ENCODE assay signal across 12 cellular contexts in the genomic region with DNA sequence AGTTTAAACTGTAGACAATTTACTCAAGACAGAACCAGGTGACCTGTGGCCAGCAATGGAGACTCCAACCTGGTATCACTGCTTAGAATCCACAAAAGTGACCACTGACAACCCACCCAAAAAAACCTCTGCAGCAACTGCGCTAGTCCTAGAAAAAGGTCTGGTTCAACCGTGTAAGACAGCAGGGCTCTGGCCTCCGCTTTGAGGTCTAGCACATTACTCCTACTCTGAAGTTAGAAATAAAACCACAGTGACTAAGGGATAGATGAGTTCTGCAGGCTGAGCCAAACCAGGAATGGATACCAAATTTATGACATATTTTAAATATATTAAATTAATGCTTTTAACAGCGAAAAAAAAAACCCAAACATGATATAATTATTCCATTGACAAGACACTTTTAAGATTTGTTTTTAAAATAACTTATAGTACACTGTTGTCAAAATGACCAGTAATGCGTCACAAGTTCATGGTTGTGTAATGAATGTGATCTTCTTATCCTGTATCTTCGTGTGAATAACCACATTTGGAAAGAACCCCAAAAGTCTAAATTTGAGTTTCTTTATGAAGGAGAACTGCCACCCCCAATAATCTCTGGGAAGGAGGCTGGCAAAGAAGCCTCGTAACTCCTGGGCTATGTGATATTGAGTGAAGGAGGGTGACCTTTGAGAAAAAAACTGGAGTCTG.
DNase-seq lines count a peak whose midpoint lies in the region; ATAC-seq and TF ChIP-seq lines count a peak whose summit lies in the region.
"Had no signal": no experiment of that assay in that cellular context is flagged by ENCODE, and none has a peak within 500 bp of the region (broad histone marks: within the 10 kb centered on the region; RNA-seq: fewer than 3 reads in every experiment).

No MANE protein-coding gene starts in this region.

- intact Hi-C loops in left colon (cut with DNase I, micrococcal nuclease): no loop called here

- TF ChIP-seq CTCF in nephron (IDR thresholded peaks at IDR 0.05; ENCODE audit: unreplicated experiment in 3 of 3): no peak

- ATAC-seq in GM19351 (IDR thresholded peaks at IDR 0.05; ENCODE audit: unreplicated experiment): no peak
- ATAC-seq in activated CD8-positive, alpha-beta T cell treated with anti-CD3 and anti-CD28 coated beads, Interleukin-2, amount 10 ng/mL, durations not matched to agents 7 days and 5 days: no peak
- no peak for ATAC-seq in HG02571 (IDR thresholded peaks at IDR 0.05; ENCODE audit: unreplicated experiment)
- ATAC-seq in left colon: no peak

- H3K27me3 Mint-ChIP-seq in nephron (ENCODE audit: low read depth): peaks cover 6% of the 10 kb centered on the region
- H3K27me3 Mint-ChIP-seq in activated CD8-positive, alpha-beta T cell treated with anti-CD3 and anti-CD28 coated beads, Interleukin-2, amount 10 ng/mL, durations not matched to agents 7 days and 5 days (ENCODE audit: low read depth): peaks cover 21% of the 10 kb centered on the region

- H3K4me3 Mint-ChIP-seq in nephron: no peak overlapping the region
- H3K4me3 Mint-ChIP-seq in activated CD8-positive, alpha-beta T cell treated with anti-CD3 and anti-CD28 coated beads, Interleukin-2, amount 10 ng/mL, durations not matched to agents 7 days and 5 days: no peak overlapping the region

- H3K36me3 Mint-ChIP-seq in nephron (ENCODE audit: low read depth): no peaks in the 10 kb centered on the region
- H3K36me3 Mint-ChIP-seq in activated CD8-positive, alpha-beta T cell treated with anti-CD3 and anti-CD28 coated beads, Interleukin-2, amount 10 ng/mL, durations not matched to agents 7 days and 5 days (ENCODE audit: low read depth): no peaks in the 10 kb centered on the region

- CTCF ChIA-PET in activated CD8-positive, alpha-beta T cell treated with anti-CD3 and anti-CD28 coated beads, Interleukin-2, amount 10 ng/mL, durations not matched to agents 7 days and 5 days (lab: Charles Lee): no interaction called here

- POLR2A ChIA-PET in activated CD8-positive, alpha-beta T cell treated with anti-CD3 and anti-CD28 coated beads, Interleukin-2, amount 10 ng/mL, durations not matched to agents 7 days and 5 days (lab: Charles Lee): no interaction called here

- peak; percentile 64 for DNase-seq in CD1c-positive myeloid dendritic cell (ENCODE audit: extremely low spot score)
- DNase-seq in NCI-H226: peak; percentile 29
- DNase-seq in astrocyte of the hippocampus (ENCODE audit: low read depth, low spot score): peak; percentile 50
- no peak for DNase-seq in activated CD8-positive, alpha-beta T cell treated with anti-CD3 and anti-CD28 coated beads, Interleukin-2, amount 10 ng/mL, durations not matched to agents 7 days and 5 days
- DNase-seq in left colon: no peak
- DNase-seq: activated gamma-delta T cell; DMS 273 treated with DMSO at 0.1 percent for 48 hours; right cardiac atrium; stimulated activated CD4-positive, alpha-beta T cell treated with anti-CD3 and anti-CD28 coated beads, Interleukin-4, amount 100 ng/mL, for 24 hours had no signal

- peaks cover 39% of the 10 kb centered on the region for H3K4me1 Mint-ChIP-seq in nephron
- peaks cover 4% of the 10 kb centered on the region for H3K4me1 Mint-ChIP-seq in activated CD8-positive, alpha-beta T cell treated with anti-CD3 and anti-CD28 coated beads, Interleukin-2, amount 10 ng/mL, durations not matched to agents 7 days and 5 days (ENCODE audit: low read depth)

- H3K27ac Mint-ChIP-seq in nephron: peak overlapping the region; percentile 58 to 80 (median 62)
- no peak overlapping the region for H3K27ac Mint-ChIP-seq in activated CD8-positive, alpha-beta T cell treated with anti-CD3 and anti-CD28 coated beads, Interleukin-2, amount 10 ng/mL, durations not matched to agents 7 days and 5 days

- H3K9me3 Mint-ChIP-seq in nephron: no peaks in the 10 kb centered on the region
- H3K9me3 Mint-ChIP-seq in activated CD8-positive, alpha-beta T cell treated with anti-CD3 and anti-CD28 coated beads, Interleukin-2, amount 10 ng/mL, durations not matched to agents 7 days and 5 days (ENCODE audit: insufficient read depth): no peaks in the 10 kb centered on the region

Comparison
In these comparisons a context has a peak if more than half of its experiments do, and no peak if none do; other contexts are left out.
1. DNase-seq: peak in CD1c-positive myeloid dendritic cell (single experiment), NCI-H226 (single experiment) and astrocyte of the hippocampus (single experiment); none in activated CD8-positive, alpha-beta T cell treated with anti-CD3 and anti-CD28 coated beads, Interleukin-2, amount 10 ng/mL, durations not matched to agents 7 days and 5 days (single experiment) and left colon (0 of 2).